Comparison of ENCODE assay signal across 10 cellular contexts in the genomic region with DNA sequence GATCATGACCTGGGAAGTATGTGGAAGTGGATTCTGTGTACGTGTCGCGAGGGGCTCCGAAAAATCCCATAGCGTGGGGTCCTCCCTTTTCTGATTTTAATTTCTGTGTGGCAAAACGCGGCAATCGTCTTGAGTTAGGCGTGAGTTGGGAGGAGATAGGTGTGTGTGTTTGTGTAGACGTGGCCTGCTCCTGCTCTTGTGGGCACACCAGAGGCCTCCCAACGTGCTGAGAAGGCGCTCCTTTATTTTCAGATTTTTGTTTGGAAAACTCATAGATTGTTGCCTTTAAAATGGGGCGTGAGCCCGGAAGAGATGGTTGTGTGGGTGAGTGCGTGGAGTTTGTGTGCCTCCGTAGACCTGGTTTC. TPM values are rescaled to one million over a fixed set of nuclear protein-coding genes. Genes with fewer than 3 reads are reported as not detected.
DNase-seq lines count a peak whose midpoint lies in the region; ATAC-seq, FAIRE-seq and TF ChIP-seq lines count a peak whose summit lies in the region.
"Had no signal": no experiment of that assay in that cellular context is flagged by ENCODE, and none has a peak within 500 bp of the region (broad histone marks: within the 10 kb centered on the region; RNA-seq: fewer than 3 reads in every experiment).

No MANE protein-coding gene starts in this region.

- H3K9me3 ChIP-seq in astrocyte (ENCODE audit: insufficient read depth, low read depth, low read length) = peaks cover 15% of the 10 kb centered on the region
- H3K9me3 ChIP-seq in lung (ENCODE audit: control insufficient read depth in 2 of 2, insufficient read depth in 1 of 2, low read length in 1 of 2) = peaks cover 0 to 2% of the 10 kb centered on the region in 2 donors
- no peaks in the 10 kb centered on the region for H3K9me3 ChIP-seq in thoracic aorta
- H3K9me3 ChIP-seq: SK-N-SH had no signal

- H3K4me2 ChIP-seq in astrocyte (ENCODE audit: low read length) = no peak overlapping the region
- H3K4me2 ChIP-seq: SK-N-SH had no signal

- H3K4me1 Mint-ChIP-seq in activated naive CD4-positive, alpha-beta T cell treated with anti-CD3 and anti-CD28 coated beads, Interleukin-2, amount 50 U/mL, for 24 hours = peaks cover 26% of the 10 kb centered on the region
- peaks cover 21% of the 10 kb centered on the region for H3K4me1 Mint-ChIP-seq in astrocyte (ENCODE audit: low read depth, unreplicated experiment)

- TF ChIP-seq CTCF in astrocyte (IDR thresholded peaks at IDR 0.05; ENCODE audit: insufficient read depth, low read depth, low read length) (no peak), lung (IDR thresholded peaks at IDR 0.05; ENCODE audit: control extremely low read depth, extremely low read depth) (no peak), thoracic aorta (IDR thresholded peaks at IDR 0.05) (no peak)

- ATAC-seq in lung (ENCODE audit: insufficient read depth, low FRiP score) = no peak
- no peak for ATAC-seq in thoracic aorta (ENCODE audit: insufficient number of reproducible peaks, low FRiP score, low read depth)
- no peak for ATAC-seq in GM18511 (IDR thresholded peaks at IDR 0.05; ENCODE audit: unreplicated experiment)
- ATAC-seq in GM18858 (IDR thresholded peaks at IDR 0.05; ENCODE audit: unreplicated experiment) = no peak

- peak overlapping the region; percentile 32 for H2AFZ ChIP-seq in astrocyte (ENCODE audit: low read depth, low read length)

- H3K9me3 Mint-ChIP-seq in activated naive CD4-positive, alpha-beta T cell treated with anti-CD3 and anti-CD28 coated beads, Interleukin-2, amount 50 U/mL, for 24 hours = no peaks in the 10 kb centered on the region
- H3K9me3 Mint-ChIP-seq in astrocyte (ENCODE audit: unreplicated experiment) = no peaks in the 10 kb centered on the region

- H3K4me3 ChIP-seq in astrocyte (ENCODE audit: insufficient read depth, low read depth, low read length) (no peak overlapping the region), lung (peak overlapping the region; percentile 51), thoracic aorta (peak overlapping the region; percentile 67)

- no peaks in the 10 kb centered on the region for H3K79me2 ChIP-seq in astrocyte (ENCODE audit: insufficient read depth, low read length)

- no peaks in the 10 kb centered on the region for H3K36me3 ChIP-seq in astrocyte (ENCODE audit: insufficient read depth, low read length)
- H3K36me3 ChIP-seq in lung (ENCODE audit: control insufficient read depth in 2 of 2, insufficient read depth in 2 of 2, low read length in 2 of 2) = no peaks in the 10 kb centered on the region
- no peaks in the 10 kb centered on the region for H3K36me3 ChIP-seq in thoracic aorta

- H4K20me1 ChIP-seq in astrocyte (ENCODE audit: insufficient read depth, low read length) = no peaks in the 10 kb centered on the region

- WGBS in lung, 2 donors = 53 to 71% methylated on average over 16 of the region's 16 CpGs

- peaks cover 39% of the 10 kb centered on the region for H3K27me3 Mint-ChIP-seq in activated naive CD4-positive, alpha-beta T cell treated with anti-CD3 and anti-CD28 coated beads, Interleukin-2, amount 50 U/mL, for 24 hours
- H3K27me3 Mint-ChIP-seq in astrocyte (ENCODE audit: low read depth, unreplicated experiment) = no peaks in the 10 kb centered on the region

- no peak for FAIRE-seq in astrocyte (lab: Jason Lieb, UNC)

- no peaks in the 10 kb centered on the region for H3K36me3 Mint-ChIP-seq in activated naive CD4-positive, alpha-beta T cell treated with anti-CD3 and anti-CD28 coated beads, Interleukin-2, amount 50 U/mL, for 24 hours
- peaks cover 9% of the 10 kb centered on the region for H3K36me3 Mint-ChIP-seq in astrocyte (ENCODE audit: low read depth, unreplicated experiment)

- H3K27ac ChIP-seq in astrocyte (ENCODE audit: low read depth, low read length) = no peak overlapping the region
- H3K27ac ChIP-seq in lung (ENCODE audit: low read depth in 1 of 2, low read length in 1 of 2) = peak overlapping the region in 1 of 2 donors; percentile 83
- H3K27ac ChIP-seq in thoracic aorta = no peak overlapping the region

- H3K9ac ChIP-seq in astrocyte (ENCODE audit: low read length) = no peak overlapping the region
- H3K9ac ChIP-seq: SK-N-SH had no signal

- H3K4me1 ChIP-seq in astrocyte (ENCODE audit: insufficient read depth, low read length) (peaks cover 4% of the 10 kb centered on the region), lung (ENCODE audit: control insufficient read depth in 2 of 2, insufficient read depth in 2 of 2, low read length in 2 of 2) (peaks cover 0 to 21% of the 10 kb centered on the region in 2 donors), thoracic aorta (ENCODE audit: control insufficient read depth in 1 of 2, low read depth in 2 of 2) (peaks cover 8 to 34% of the 10 kb centered on the region in 2 donors)

- H3K27me3 ChIP-seq in astrocyte (ENCODE audit: insufficient read depth, low read length) (peaks cover 78% of the 10 kb centered on the region), lung (ENCODE audit: control insufficient read depth, insufficient read depth) (peaks cover 9% of the 10 kb centered on the region), thoracic aorta (replicated peaks; ENCODE audit: insufficient read depth) (peaks cover 26% of the 10 kb centered on the region)

- H3K4me3 Mint-ChIP-seq in activated naive CD4-positive, alpha-beta T cell treated with anti-CD3 and anti-CD28 coated beads, Interleukin-2, amount 50 U/mL, for 24 hours = peak overlapping the region; percentile 12
- peak overlapping the region; percentile 100 for H3K4me3 Mint-ChIP-seq in astrocyte (ENCODE audit: unreplicated experiment)

- no peak for DNase-seq in activated naive CD4-positive, alpha-beta T cell treated with anti-CD3 and anti-CD28 coated beads, Interleukin-2, amount 50 U/mL, for 16 hours
- DNase-seq in astrocyte (ENCODE audit: low read depth) (no peak), lung (ENCODE audit: low spot score) (no peak), thoracic aorta (ENCODE audit: low spot score) (no peak), NCI-H446 treated with DMSO at 0.1 percent for 48 hours (lab: John Stamatoyannopoulos, UW) (no peak)
- DNase-seq: NCI-H774 had no signal

- no peak overlapping the region for H3K27ac Mint-ChIP-seq in activated naive CD4-positive, alpha-beta T cell treated with anti-CD3 and anti-CD28 coated beads, Interleukin-2, amount 50 U/mL, for 24 hours
- peak overlapping the region; percentile 99 for H3K27ac Mint-ChIP-seq in astrocyte (ENCODE audit: unreplicated experiment)

RNA-seq across cellular contexts. Expression of a gene that starts 1.3 kb away (rescaled TPM):
- total RNA-seq in astrocyte (10.9 and 17.2 TPM in 2 replicates), lung (1 to 10 TPM; 2.9 to 9.9 TPM), thoracic aorta (not detected)
- 1 to 10 TPM in 1 of 2 donors, under 1 TPM in 1; 0.45 to 1.1 TPM for polyA plus RNA-seq in lung
- polyA plus RNA-seq: SK-N-SH had no signal
